In genomic region chr6:85436939-85437495, GRCh38 we compare ENCODE assay signal across 17 cellular contexts. TPM values are rescaled to one million over a fixed set of nuclear protein-coding genes. Genes with fewer than 3 reads are reported as not detected.
A peak's percentile ranks its signal among the peaks of the same experiment; 100 is the strongest.
DNase-seq lines count a peak whose midpoint lies in the region; TF ChIP-seq lines count a peak whose summit lies in the region.
"Had no signal": no experiment of that assay in that cellular context is flagged by ENCODE, and none has a peak within 500 bp of the region (broad histone marks: within the 10 kb centered on the region; RNA-seq: fewer than 3 reads in every experiment).

No MANE protein-coding gene starts in this region.

- TF ChIP-seq POLR2A in lower leg skin (IDR thresholded peaks at IDR 0.05), result no peak

- H3K9me3 ChIP-seq in smooth muscle cell (replicated peaks; ENCODE audit: low read depth), result no peaks in the 10 kb centered on the region
- H3K9me3 ChIP-seq: HAP-1 had no signal

- H3K27ac ChIP-seq in brain microvascular endothelial cell (peak overlapping the region; percentile 1), smooth muscle cell (ENCODE audit: low read depth) (peak overlapping the region; percentile 65)
- H3K27ac ChIP-seq: C4-2B, PC-9 had no signal

- 55% methylated on average over 5 of the region's 5 CpGs for WGBS in smooth muscle cell (ENCODE audit: low lambda C conversion rate)
- 86 to 89% methylated on average over 5 of the region's 5 CpGs for WGBS in lower leg skin, 2 donors

- peak; percentile 20 for DNase-seq in EH (ENCODE audit: low read depth)
- peak; percentile 72 for DNase-seq in M059J (ENCODE audit: low read depth)
- DNase-seq in brain microvascular endothelial cell, result no peak
- DNase-seq in smooth muscle cell (lab: John Stamatoyannopoulos, UW; ENCODE audit: unreplicated experiment), result no peak
- DNase-seq in pons (ENCODE audit: low spot score), result no peak
- DNase-seq in lower leg skin (ENCODE audit: low spot score in 2 of 2), result no peak
- no peak for DNase-seq in activated CD4-positive, alpha-beta T cell treated with anti-CD3 and anti-CD28 coated beads for 1 hour
- DNase-seq: DMS53, NCI-H1092 treated with DMSO at 0.1 percent for 48 hours, NCI-H1436 treated with DMSO at 0.1 percent for 48 hours, NCI-H1930, NCI-H2227 treated with DMSO at 0.1 percent for 48 hours, NCI-H510A, PC-9 had no signal

- H3K4me3 ChIP-seq in brain microvascular endothelial cell (ENCODE audit: low read depth, low read length), result no peak overlapping the region
- H3K4me3 ChIP-seq in smooth muscle cell, result no peak overlapping the region
- H3K4me3 ChIP-seq in lower leg skin (ENCODE audit: low read depth, poor library complexity, severe bottlenecking), result no peak overlapping the region
- H3K4me3 ChIP-seq: HAP-1, K562, PC-9 had no signal

- no peaks in the 10 kb centered on the region for H3K4me1 ChIP-seq in smooth muscle cell (ENCODE audit: low read depth)
- H3K4me1 ChIP-seq: HAP-1 had no signal

- intact Hi-C loops in lower leg skin (cut with DNase I; ENCODE audit: low total_unique reads), result loop anchor here (1.0 kb wide), 1 partner anchor 9 kb away; no protein-coding TSS in a partner anchor

- H3K79me2 ChIP-seq in smooth muscle cell (ENCODE audit: low read depth), result no peaks in the 10 kb centered on the region

- no peaks in the 10 kb centered on the region for H4K20me1 ChIP-seq in smooth muscle cell (ENCODE audit: low read depth)

- no peaks in the 10 kb centered on the region for H3K27me3 ChIP-seq in brain microvascular endothelial cell (replicated peaks)
- H3K27me3 ChIP-seq in smooth muscle cell (ENCODE audit: low read depth), result no peaks in the 10 kb centered on the region

- in situ Hi-C loops in brain microvascular endothelial cell (cut with HindIII; ENCODE audit: low pct_ligation_motif_present, low sequenced_read_pairs), result no loop called here

- no peaks in the 10 kb centered on the region for H3K36me3 ChIP-seq in brain microvascular endothelial cell (replicated peaks)
- H3K36me3 ChIP-seq in smooth muscle cell (ENCODE audit: low read depth), result no peaks in the 10 kb centered on the region
- H3K36me3 ChIP-seq: HAP-1 had no signal

- no peaks in the 10 kb centered on the region for H3F3A ChIP-seq in smooth muscle cell (ENCODE audit: low read depth)

- peak overlapping the region; percentile 26 for H3K9ac ChIP-seq in smooth muscle cell (ENCODE audit: low read depth)

- no peak overlapping the region for H2AFZ ChIP-seq in smooth muscle cell (ENCODE audit: low read depth)
- H2AFZ ChIP-seq: PC-9 had no signal

- no peak for TF ChIP-seq CTCF in brain microvascular endothelial cell (IDR thresholded peaks at IDR 0.05; ENCODE audit: low read depth, low read length, missing control alignments)
- no peak for TF ChIP-seq CTCF in smooth muscle cell (IDR thresholded peaks at IDR 0.05; ENCODE audit: borderline replicate concordance, insufficient read depth, poor library complexity, severe bottlenecking)
- TF ChIP-seq CTCF in lower leg skin (IDR thresholded peaks at IDR 0.05), result no peak

- no peak overlapping the region for H3K4me2 ChIP-seq in smooth muscle cell
- H3K4me2 ChIP-seq: PC-9 had no signal

RNA-seq across cellular contexts. Expression of gene NT5E, which starts 12.9 kb away (rescaled TPM):
- 171 and 207 TPM in 2 replicates for total RNA-seq in M059J (2014; rRNA removed; shearing (Covaris generic))
- total RNA-seq in smooth muscle cell, result 124 and 137 TPM in 2 replicates
- polyA plus RNA-seq in smooth muscle cell, result 72.8 and 88.6 TPM in 2 replicates
- total RNA-seq in lower leg skin, result 10 to 100 TPM in 2 of 4 donors, 1 to 10 TPM in 2; 6.3 to 12.8 (median 9.2) TPM

Comparison
In these comparisons a context has a peak if more than half of its experiments do, and no peak if none do; other contexts are left out.
1. DNase-seq: peak in EH (single experiment) and M059J (single experiment); none in brain microvascular endothelial cell (single experiment), smooth muscle cell (single experiment), pons (single experiment), lower leg skin (0 of 2) and activated CD4-positive, alpha-beta T cell treated with anti-CD3 and anti-CD28 coated beads for 1 hour (single experiment).